ENCODE assay signal across 9 cellular contexts in the genomic region with DNA sequence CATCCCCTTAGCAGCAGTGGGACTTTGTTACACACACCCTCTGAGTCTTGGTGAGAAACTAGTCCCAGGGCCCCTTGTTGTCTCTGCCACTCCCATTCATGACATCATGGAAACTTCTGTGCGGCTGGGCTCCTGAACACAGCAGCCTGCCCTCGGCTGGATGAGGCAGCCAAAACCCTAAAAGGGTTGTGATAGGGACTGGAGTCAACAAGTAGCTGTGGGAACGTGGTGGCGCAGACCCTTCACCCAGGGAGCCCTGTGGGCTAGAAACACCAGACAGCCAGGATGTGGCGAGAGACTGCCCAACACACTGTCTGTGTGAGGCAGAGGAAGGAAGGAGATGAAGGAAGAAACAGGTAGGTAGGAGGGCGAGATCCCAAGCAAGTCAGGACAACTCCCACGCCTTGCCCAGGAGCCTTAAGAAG. TPM values are rescaled to one million over a fixed set of nuclear protein-coding genes. Genes with fewer than 3 reads are reported as not detected.
A peak's percentile ranks its signal among the peaks of the same experiment; 100 is the strongest.
DNase-seq lines count a peak whose midpoint lies in the region; ATAC-seq and TF ChIP-seq lines count a peak whose summit lies in the region.
"Had no signal": no experiment of that assay in that cellular context is flagged by ENCODE, and none has a peak within 500 bp of the region (broad histone marks: within the 10 kb centered on the region; RNA-seq: fewer than 3 reads in every experiment).

No MANE protein-coding gene starts in this region.

- H3K27ac ChIP-seq in heart left ventricle (peak overlapping the region in 1 of 12 donors; percentile 74), right atrium auricular region (no peak overlapping the region)

- H3K36me3 ChIP-seq in heart left ventricle (no peaks in the 10 kb centered on the region), right atrium auricular region (no peaks in the 10 kb centered on the region)

- 47 to 52% (median 49%) methylated on average over 7 of the region's 7 CpGs for WGBS in heart left ventricle, 4 donors

- no peaks in the 10 kb centered on the region for H3K9me3 ChIP-seq in heart left ventricle
- H3K9me3 ChIP-seq in right atrium auricular region, result no peaks in the 10 kb centered on the region
- H3K9me3 ChIP-seq in mononuclear cell (ENCODE audit: low read depth, low read length), result no peaks in the 10 kb centered on the region

- ATAC-seq in heart left ventricle (peak in 3 of 4 donors; percentile 70 to 79 (median 77)), GM18517 (IDR thresholded peaks at IDR 0.05; ENCODE audit: unreplicated experiment) (no peak), GM21717 (IDR thresholded peaks at IDR 0.05; ENCODE audit: unreplicated experiment) (no peak)

- intact Hi-C loops in heart left ventricle (cut with DNase I), result no loop called here

- DNase-seq in heart left ventricle (peak in 3 of 5 donors; percentile 31 to 52 (median 32)), right atrium auricular region (ENCODE audit: low spot score) (no peak), SKM-1 treated with dmso at 0.1 percent for 144 hours (lab: John Stamatoyannopoulos, UW; ENCODE audit: unreplicated experiment) (no peak), mesenteric fat pad (ENCODE audit: low spot score) (no peak)
- peak; percentile 68 to 75 for DNase-seq in activated T-helper 1 cell treated with anti-CD3 and anti-CD28 coated beads, Interleukin-2, amount 50 U/mL, for 16 hours (ENCODE audit: low read depth in 1 of 2, low spot score in 1 of 2)
- DNase-seq: islet precursor cell had no signal

- peaks cover 0 to 6% (median 0%) of the 10 kb centered on the region in 12 donors for H3K4me1 ChIP-seq in heart left ventricle
- no peaks in the 10 kb centered on the region for H3K4me1 ChIP-seq in right atrium auricular region
- peaks cover 27% of the 10 kb centered on the region for H3K4me1 ChIP-seq in mononuclear cell (ENCODE audit: insufficient read depth, low read length)

- H3K4me3 ChIP-seq in heart left ventricle (peak overlapping the region in 1 of 12 donors; percentile 56), right atrium auricular region (no peak overlapping the region), mononuclear cell (ENCODE audit: low read length) (peak overlapping the region; percentile 62)

- no peak for TF ChIP-seq CTCF in heart left ventricle (IDR thresholded peaks at IDR 0.05)
- no peak for TF ChIP-seq CTCF in right atrium auricular region (IDR thresholded peaks at IDR 0.05)

- H3K27me3 ChIP-seq in heart left ventricle (no peaks in the 10 kb centered on the region), right atrium auricular region (no peaks in the 10 kb centered on the region), mononuclear cell (ENCODE audit: insufficient read depth, low read length) (no peaks in the 10 kb centered on the region)

- TF ChIP-seq POLR2A in heart left ventricle (IDR thresholded peaks at IDR 0.05), result no peak

RNA-seq across cellular contexts. Expression of a gene that starts 3.9 kb away (rescaled TPM):
- 10 to 100 TPM in 1 of 9 donors, 1 to 10 TPM in 3, not detected in 5; 1.5 to 11.2 (median 3.6) TPM for total RNA-seq in heart left ventricle
- under 1 TPM; 0.38 to 0.55 TPM for polyA plus RNA-seq in heart left ventricle
- 1 to 10 TPM in 1 of 2 donors, not detected in 1; 1.5 TPM for total RNA-seq in right atrium auricular region
- total RNA-seq in mononuclear cell, result 122 TPM
- total RNA-seq in mesenteric fat pad, result 1.3 TPM

RNA-seq across cellular contexts. Expression of a gene that starts 5.5 kb away (rescaled TPM):
- total RNA-seq in heart left ventricle (1 to 10 TPM in 2 of 9 donors, under 1 TPM in 4, not detected in 3; 0.26 to 4.3 (median 0.41) TPM), right atrium auricular region (under 1 TPM in 1 of 2 donors, not detected in 1; 0.24 TPM), mononuclear cell (49.7 TPM), mesenteric fat pad (1.1 TPM)
- polyA plus RNA-seq in heart left ventricle, result under 1 TPM in 1 of 2 donors, not detected in 1; 0.10 TPM

RNA-seq across cellular contexts. Expression of a gene that starts 20.8 kb away (rescaled TPM):
- total RNA-seq in heart left ventricle (10 to 100 TPM; 35.6 to 50.3 (median 40.9) TPM), right atrium auricular region (10 to 100 TPM; 46.3 to 53.4 TPM), mononuclear cell (50.5 TPM), mesenteric fat pad (39.3 TPM)
- polyA plus RNA-seq in heart left ventricle, result 10 to 100 TPM; 13.0 to 23.4 TPM

RNA-seq across cellular contexts. Expression of a gene that starts 34.1 kb away (rescaled TPM):
- total RNA-seq in heart left ventricle (10 to 100 TPM in 1 of 9 donors, 1 to 10 TPM in 1, under 1 TPM in 6, not detected in 1; 0.17 to 12.0 (median 0.57) TPM), right atrium auricular region (1 to 10 TPM in 1 of 2 donors, not detected in 1; 1.8 TPM), mononuclear cell (136 TPM), mesenteric fat pad (2.2 TPM)
- polyA plus RNA-seq in heart left ventricle, result under 1 TPM; 0.25 to 0.38 TPM

Comparison
In these comparisons a context has a peak if more than half of its experiments do, and no peak if none do; other contexts are left out.
1. DNase-seq: peak in heart left ventricle (3 of 5) and activated T-helper 1 cell treated with anti-CD3 and anti-CD28 coated beads, Interleukin-2, amount 50 U/mL, for 16 hours (2 of 2); none in right atrium auricular region (single experiment), SKM-1 treated with dmso at 0.1 percent for 144 hours (single experiment) and mesenteric fat pad (single experiment).
2. ATAC-seq: peak in heart left ventricle (3 of 4); none in GM18517 (single experiment) and GM21717 (single experiment).
3. RNA of a gene that starts 3.9 kb away (total RNA-seq): 122 TPM in mononuclear cell (single experiment); 1.5 TPM in right atrium auricular region, 1.3 TPM in mesenteric fat pad (single experiment) and 1.5 to 11.2 TPM in heart left ventricle; every median in the first group is over 10 times any median in the second.